Comparison of ENCODE assay signal across 8 cellular contexts in the genomic region with DNA sequence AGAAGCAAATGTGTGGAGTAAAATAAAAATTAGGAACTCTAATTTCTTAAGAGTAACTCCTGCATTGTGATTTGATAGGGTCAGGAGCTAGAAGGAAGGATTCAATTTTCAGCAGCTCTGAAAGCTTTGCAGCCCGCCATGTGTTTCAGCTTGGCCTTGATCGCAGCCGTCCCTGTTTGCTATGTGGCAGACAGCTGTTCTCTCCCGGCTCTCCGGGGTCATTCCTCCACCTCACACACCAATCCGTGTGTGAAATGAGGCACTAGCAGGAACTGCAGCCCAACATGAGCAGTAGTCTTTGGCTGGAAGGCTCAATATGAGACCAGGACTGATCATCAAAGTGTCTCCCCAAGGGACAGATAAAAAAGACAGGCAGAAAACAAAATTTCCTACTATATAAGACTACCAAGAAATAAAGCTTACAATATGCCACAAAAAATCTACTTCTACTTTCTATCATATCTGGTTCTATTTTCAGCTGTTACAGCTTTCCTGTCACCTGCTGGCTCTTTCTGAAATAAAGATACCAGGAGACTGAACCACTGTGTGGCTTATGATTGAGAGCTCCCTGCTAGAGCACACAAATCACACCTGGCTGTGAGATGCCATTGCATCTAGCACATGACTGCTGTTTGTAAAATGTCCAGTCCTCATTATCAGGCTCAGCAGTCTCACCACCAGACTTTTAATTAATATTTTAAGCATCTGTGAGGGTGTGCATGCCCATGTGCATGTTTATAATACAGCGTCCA. TPM values are rescaled to one million over a fixed set of nuclear protein-coding genes. Genes with fewer than 3 reads are reported as not detected.
DNase-seq lines count a peak whose midpoint lies in the region; ATAC-seq and TF ChIP-seq lines count a peak whose summit lies in the region.

No MANE protein-coding gene starts in this region.

- H3K4me1 ChIP-seq in adipocyte (ENCODE audit: control insufficient read depth, insufficient read depth, low read length) (no peaks in the 10 kb centered on the region), skeletal muscle satellite cell (ENCODE audit: control insufficient read depth, insufficient read depth, low read length) (peaks cover 5% of the 10 kb centered on the region), colonic mucosa (no peaks in the 10 kb centered on the region)

- DNase-seq in NCI-H524 (lab: John Stamatoyannopoulos, UW) (peak; percentile 2 to 20), NCI-H524 treated with DMSO at 0.1 percent for 48 hours (lab: John Stamatoyannopoulos, UW) (no peak), adipocyte (ENCODE audit: low read depth) (peak; percentile 2), colonic mucosa (no peak), amniotic stem cell (lab: John Stamatoyannopoulos, UW) (no peak)
- no peak for DNase-seq in activated CD4-positive, alpha-beta T cell treated with anti-CD3 and anti-CD28 coated beads, Interleukin-2, amount 50 U/mL, for 4 hours

- H3K4me3 ChIP-seq in adipocyte (ENCODE audit: low read length) = no peak overlapping the region
- H3K4me3 ChIP-seq in skeletal muscle satellite cell (ENCODE audit: low read length) = no peak overlapping the region
- H3K4me3 ChIP-seq in colonic mucosa = no peak overlapping the region

- intact Hi-C loops in colonic mucosa (cut with DNase I) = no loop called here

- no peak overlapping the region for H3K9ac ChIP-seq in adipocyte (ENCODE audit: low read length)
- H3K9ac ChIP-seq in skeletal muscle satellite cell (ENCODE audit: low read depth, low read length) = no peak overlapping the region
- H3K9ac ChIP-seq in colonic mucosa (ENCODE audit: low read depth in 2 of 2, low read length in 2 of 2) = no peak overlapping the region

- TF ChIP-seq CTCF in colonic mucosa (IDR thresholded peaks at IDR 0.05) = no peak

- H3K27me3 ChIP-seq in adipocyte (replicated peaks; ENCODE audit: control insufficient read depth, insufficient read depth, low read length) (no peaks in the 10 kb centered on the region), skeletal muscle satellite cell (ENCODE audit: control insufficient read depth, insufficient read depth, low read length) (no peaks in the 10 kb centered on the region), colonic mucosa (no peaks in the 10 kb centered on the region)

- peak overlapping the region; percentile 7 for H3K4me2 ChIP-seq in skeletal muscle satellite cell (ENCODE audit: low read length)

- ATAC-seq in HG02981 (IDR thresholded peaks at IDR 0.05; ENCODE audit: unreplicated experiment) = peak; percentile 56

- H3K36me3 ChIP-seq in adipocyte (ENCODE audit: control insufficient read depth, insufficient read depth, low read length, severe bottlenecking) (no peaks in the 10 kb centered on the region), skeletal muscle satellite cell (ENCODE audit: insufficient read depth, low read length) (no peaks in the 10 kb centered on the region), colonic mucosa (no peaks in the 10 kb centered on the region)

- no peak overlapping the region for H3K27ac ChIP-seq in colonic mucosa

- H3K9me3 ChIP-seq in adipocyte (ENCODE audit: control insufficient read depth, low read length) = no peaks in the 10 kb centered on the region
- H3K9me3 ChIP-seq in skeletal muscle satellite cell (replicated peaks; ENCODE audit: low read length) = no peaks in the 10 kb centered on the region
- H3K9me3 ChIP-seq in colonic mucosa = no peaks in the 10 kb centered on the region

RNA-seq across cellular contexts. Expression of a gene that starts 44.1 kb away (rescaled TPM):
- total RNA-seq in skeletal muscle satellite cell (2012; rRNA removed) = 13.9 and 15.9 TPM in 2 replicates
- total RNA-seq in colonic mucosa = 10 to 100 TPM; 26.5 to 39.5 TPM

Comparison
In these comparisons a context has a peak if more than half of its experiments do, and no peak if none do; other contexts are left out.
1. DNase-seq: peak in NCI-H524 (2 of 2) and adipocyte (single experiment); none in NCI-H524 treated with DMSO at 0.1 percent for 48 hours (single experiment), colonic mucosa (single experiment), activated CD4-positive, alpha-beta T cell treated with anti-CD3 and anti-CD28 coated beads, Interleukin-2, amount 50 U/mL, for 4 hours (0 of 2) and amniotic stem cell (single experiment).